In genomic region chr3:177523991-177524438, GRCh38 we compare ENCODE assay signal across 1 cellular context.
TF ChIP-seq lines count a peak whose summit lies in the region.

No MANE protein-coding gene starts in this region.

TF ChIP-seq in HepG2, 621 proteins besides CTCF, POLR2A, EP300 and RAD21 (continued from another document and continues in another):
- TF ChIP-seq MLXIP (CRISPR knock-in tag; IDR thresholded peaks at IDR 0.05; ENCODE audit: borderline replicate concordance) (no peak), HNF4G (IDR thresholded peaks at IDR 0.05; ENCODE audit: borderline replicate concordance, low read depth, low read length) (peak; percentile 79), HNF4G (CRISPR knock-in tag; IDR thresholded peaks at IDR 0.05; ENCODE audit: borderline replicate concordance, low read depth) (peak; percentile 71; the same call in 1 of the 2 replicates), ZNF704 (CRISPR knock-in tag; IDR thresholded peaks at IDR 0.05; ENCODE audit: borderline replicate concordance) (no peak), HOXA3 (CRISPR knock-in tag; IDR thresholded peaks at IDR 0.05) (peak; percentile 23; the same call in 1 of the 2 replicates), AHDC1 (CRISPR knock-in tag; IDR thresholded peaks at IDR 0.05; ENCODE audit: borderline replicate concordance) (peak; percentile 95; the same call in 1 of the 2 replicates), KDM6A (CRISPR knock-in tag; IDR thresholded peaks at IDR 0.05; ENCODE audit: low read depth) (peak; percentile 62), RXRB (CRISPR knock-in tag; IDR thresholded peaks at IDR 0.05; ENCODE audit: borderline replicate concordance) (peak; percentile 80), ZFP36 (IDR thresholded peaks at IDR 0.05; ENCODE audit: borderline replicate concordance, low read depth, low read length, partially characterized antibody) (no peak), FOXA3 (CRISPR knock-in tag; IDR thresholded peaks at IDR 0.05) (peak; percentile 72), ZBED4 (CRISPR knock-in tag; IDR thresholded peaks at IDR 0.05; ENCODE audit: borderline replicate concordance) (0 out of 2 replicates have a peak, but pooled peaks have one; percentile 19), PRDM15 (CRISPR knock-in tag; IDR thresholded peaks at IDR 0.05) (no peak), MLX (CRISPR knock-in tag; IDR thresholded peaks at IDR 0.05) (peak; percentile 71; the same call in 1 of the 2 replicates), ZNF441 (CRISPR knock-in tag; IDR thresholded peaks at IDR 0.05; ENCODE audit: borderline replicate concordance) (0 out of 2 replicates have a peak, but pooled peaks have one; percentile 23), ZNF550 (CRISPR knock-in tag; IDR thresholded peaks at IDR 0.05; ENCODE audit: borderline replicate concordance) (no peak), IKZF5 (CRISPR knock-in tag; IDR thresholded peaks at IDR 0.05) (0 out of 2 replicates have a peak, but pooled peaks have one; percentile 40), ZNF580 (CRISPR knock-in tag; IDR thresholded peaks at IDR 0.05; ENCODE audit: borderline replicate concordance, low read depth) (0 out of 2 replicates have a peak, but pooled peaks have one; percentile 58), FLYWCH1 (CRISPR knock-in tag; IDR thresholded peaks at IDR 0.05) (no peak), CBX5 (CRISPR knock-in tag; IDR thresholded peaks at IDR 0.05; ENCODE audit: borderline replicate concordance) (no peak), PBX2 (CRISPR knock-in tag; IDR thresholded peaks at IDR 0.05) (no peak), HIC2 (CRISPR knock-in tag; IDR thresholded peaks at IDR 0.05; ENCODE audit: low read depth) (no peak)
